In the genomic region with DNA sequence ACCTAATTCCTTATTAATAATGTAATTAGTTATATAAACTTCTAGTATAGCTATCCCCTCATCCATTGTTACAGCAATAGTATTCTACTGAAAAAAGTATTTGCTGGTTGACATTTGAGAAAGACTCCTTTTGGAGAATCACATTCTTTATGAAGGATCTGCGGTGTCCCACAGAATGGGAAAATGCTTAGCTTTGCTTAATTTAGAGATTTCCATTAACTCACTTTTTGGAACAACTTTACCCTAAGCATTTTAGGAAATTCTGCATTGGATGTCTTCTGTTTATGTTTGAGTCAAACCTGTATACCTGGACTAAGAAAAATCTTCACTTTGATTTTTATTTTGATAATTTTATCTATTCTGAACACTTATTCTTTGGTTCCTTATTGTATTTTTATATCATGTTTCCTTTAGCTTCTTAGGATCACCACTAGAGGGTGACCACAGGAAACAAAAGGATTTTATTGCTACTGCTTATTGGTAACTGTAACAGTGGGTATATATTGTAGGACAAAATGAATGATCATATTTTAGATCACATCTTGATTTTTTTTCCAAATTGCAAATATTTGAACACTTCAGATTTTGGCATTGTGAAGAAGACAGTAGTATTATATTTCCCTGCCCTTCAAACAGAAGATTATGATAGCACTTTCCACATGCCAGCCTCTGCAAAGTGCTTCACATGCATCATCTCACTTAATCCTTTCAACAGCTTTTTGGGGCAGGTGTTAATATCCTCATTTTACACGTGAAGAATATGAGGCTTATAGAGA, we compare ENCODE assay signal across 7 cellular contexts.
DNase-seq lines count a peak whose midpoint lies in the region; ATAC-seq, FAIRE-seq and TF ChIP-seq lines count a peak whose summit lies in the region.

No MANE protein-coding gene starts in this region.

- H3K18ac ChIP-seq in H1 (ENCODE audit: extremely low read depth, low read length), result no peak overlapping the region

- H4K91ac ChIP-seq in H1 (replicated peaks; ENCODE audit: insufficient read length, low read length), result no peak overlapping the region

- H3K4me1 ChIP-seq in H1 (replicated peaks in 1 of 4; ENCODE audit: control insufficient read depth in 3 of 4, insufficient read depth in 4 of 4, low read length in 3 of 4) (no peaks in the 10 kb centered on the region), parathyroid adenoma (no peaks in the 10 kb centered on the region)

- no peaks in the 10 kb centered on the region for H3K27me3 ChIP-seq in H1 (replicated peaks in 1 of 4; ENCODE audit: control insufficient read depth in 3 of 4, extremely low read depth in 1 of 4, insufficient read depth in 3 of 4, low read length in 3 of 4)
- H3K27me3 ChIP-seq in parathyroid adenoma (ENCODE audit: control insufficient read depth, insufficient read depth, low read length), result no peaks in the 10 kb centered on the region
- H3K27me3 ChIP-seq in MG63, result no peaks in the 10 kb centered on the region

- peak; percentile 13 for DNase-seq in GM12865 (ENCODE audit: low read depth)
- peak; percentile 29 for DNase-seq in NB4 (ENCODE audit: low read depth)
- no peak for DNase-seq in H1 (ENCODE audit: low read depth in 1 of 2, low spot score in 2 of 2)
- no peak for DNase-seq in effector CD8-positive, alpha-beta T cell (lab: John Stamatoyannopoulos, UW)
- no peak for DNase-seq in MG63

- H3K79me1 ChIP-seq in H1 (ENCODE audit: low read depth, low read length), result no peaks in the 10 kb centered on the region

- H3K27ac ChIP-seq in H1 (ENCODE audit: low read depth, low read length), result no peak overlapping the region
- no peak overlapping the region for H3K27ac ChIP-seq in parathyroid adenoma

- H3K36me3 ChIP-seq in H1 (ENCODE audit: control insufficient read depth in 2 of 4, insufficient read depth in 4 of 4, low read length in 3 of 4), result peaks cover 0 to 25% (median 12%) of the 10 kb centered on the region in 4 experiments; a peak in 6 of 8 replicates
- no peaks in the 10 kb centered on the region for H3K36me3 ChIP-seq in parathyroid adenoma (ENCODE audit: control insufficient read depth, insufficient read depth, low read length)
- peaks cover 13% of the 10 kb centered on the region for H3K36me3 ChIP-seq in MG63

- H3K9me3 ChIP-seq in H1 (ENCODE audit: insufficient read depth in 2 of 2, low read depth in 1 of 2, low read length in 1 of 2) (no peaks in the 10 kb centered on the region), parathyroid adenoma (ENCODE audit: control insufficient read depth, low read length) (no peaks in the 10 kb centered on the region), MG63 (no peaks in the 10 kb centered on the region)

- H3K23ac ChIP-seq in H1 (ENCODE audit: insufficient read length), result no peak overlapping the region

- no peak overlapping the region for H2BK12ac ChIP-seq in H1 (ENCODE audit: low read depth, low read length)

- POLR2A ChIA-PET in H1 (lab: Charles Lee; ENCODE audit: partially characterized antibody), result interaction anchor here (1.2 kb wide), 1 partner anchor 80 kb away, joined by 3 read pairs; the partner anchor contains the start of gene MIB1

- CTCF ChIA-PET in H1 (lab: Charles Lee; ENCODE audit: partially characterized antibody), result interaction anchor here (0.6 to 1.9 kb wide), 12 partner anchors 10 to 331 kb away, joined by 3 to 8 read pairs (median 4); no protein-coding TSS in a partner anchor

- H3K14ac ChIP-seq in H1 (ENCODE audit: insufficient read length), result no peak overlapping the region

- no peak overlapping the region for H3K56ac ChIP-seq in H1 (replicated peaks; ENCODE audit: insufficient read length, low read depth, low read length)

- no peak overlapping the region for H2AK5ac ChIP-seq in H1 (ENCODE audit: low read depth, low read length)

- H2AFZ ChIP-seq in H1 (ENCODE audit: low read length) (no peak overlapping the region), parathyroid adenoma (no peak overlapping the region)

- no peak for TF ChIP-seq POLR2A in NB4 (IDR thresholded peaks at IDR 0.05; ENCODE audit: extremely low read depth, insufficient read length)
- TF ChIP-seq POLR2A in H1 (IDR thresholded peaks at IDR 0.05; ENCODE audit: control extremely low read depth in 1 of 2, low read depth in 2 of 2, low read length in 2 of 2), result no peak

- H3K79me2 ChIP-seq in H1 (ENCODE audit: control insufficient read depth in 1 of 2, insufficient read depth in 2 of 2, low read length in 2 of 2), result no peaks in the 10 kb centered on the region
- H3K79me2 ChIP-seq in parathyroid adenoma, result no peaks in the 10 kb centered on the region

- H3K23me2 ChIP-seq in H1 (ENCODE audit: low read depth, low read length), result no peaks in the 10 kb centered on the region

- no peaks in the 10 kb centered on the region for H4K20me1 ChIP-seq in H1 (replicated peaks in 1 of 2; ENCODE audit: control insufficient read depth in 1 of 2, insufficient read depth in 2 of 2, low read length in 2 of 2)

- H3K9ac ChIP-seq in H1 (replicated peaks in 1 of 4; ENCODE audit: extremely low read depth in 1 of 4, low read depth in 3 of 4, low read length in 3 of 4) (no peak overlapping the region), parathyroid adenoma (no peak overlapping the region)

- H3K4ac ChIP-seq in H1 (replicated peaks; ENCODE audit: insufficient read length, low read depth, low read length), result no peak overlapping the region

- H4K5ac ChIP-seq in H1 (ENCODE audit: insufficient read length, low read depth, low read length), result no peak overlapping the region

- H2BK120ac ChIP-seq in H1 (replicated peaks; ENCODE audit: low read depth, low read length), result no peak overlapping the region

- no peak overlapping the region for H3K4me2 ChIP-seq in H1 (ENCODE audit: insufficient read depth in 1 of 2, low read depth in 2 of 2, low read length in 2 of 2)
- no peak overlapping the region for H3K4me2 ChIP-seq in parathyroid adenoma (ENCODE audit: low read length)

- TF ChIP-seq EP300 in H1 (IDR thresholded peaks at IDR 0.05; ENCODE audit: borderline replicate concordance in 1 of 2, low read depth in 2 of 2, low read length in 2 of 2), result no peak

- H2BK5ac ChIP-seq in H1 (ENCODE audit: low read depth, low read length), result no peak overlapping the region

- no peak overlapping the region for H3K4me3 ChIP-seq in GM12865 (ENCODE audit: low read depth, low read length)
- no peak overlapping the region for H3K4me3 ChIP-seq in NB4 (ENCODE audit: low read depth, low read length)
- no peak overlapping the region for H3K4me3 ChIP-seq in H1 (ENCODE audit: extremely low read depth in 1 of 4, insufficient read depth in 2 of 4, low read depth in 3 of 4, low read length in 4 of 4)
- no peak overlapping the region for H3K4me3 ChIP-seq in parathyroid adenoma (ENCODE audit: low read depth, low read length)
- H3K4me3 ChIP-seq in MG63, result no peak overlapping the region

- WGBS in H1 (ENCODE audit: extremely low coverage in 1 of 2, insufficient coverage in 1 of 2, insufficient read length in 1 of 2, insufficient replicate concordance in 2 of 2, low coverage in 1 of 2, low lambda C conversion rate in 2 of 2, missing lambda C conversion rate in 1 of 2), 2 experiments, result 86% methylated on average over 2 of the region's 2 CpGs; no CpG with 5 or more reads in 1 of the 2 experiments

- no peak for ATAC-seq in GM21717 (IDR thresholded peaks at IDR 0.05; ENCODE audit: unreplicated experiment)

- H4K8ac ChIP-seq in H1 (ENCODE audit: extremely low read depth, insufficient read depth, low read length), result no peak overlapping the region

- no peak overlapping the region for H2BK15ac ChIP-seq in H1 (ENCODE audit: low read length)

- no peak overlapping the region for H2BK20ac ChIP-seq in H1 (ENCODE audit: low read length)

- TF ChIP-seq CTCF in GM12865 (IDR thresholded peaks at IDR 0.05; ENCODE audit: insufficient read depth, low read depth, low read length, missing control alignments), result peak; percentile 21
- peak; percentile 26 for TF ChIP-seq CTCF in NB4 (IDR thresholded peaks at IDR 0.05; ENCODE audit: low read depth, low read length)
- peak in 1 of 3 experiments; percentile 41; a peak in 1 of 4 replicates for TF ChIP-seq CTCF in H1 (IDR thresholded peaks at IDR 0.05; ENCODE audit: control extremely low read depth in 1 of 3, insufficient read depth in 1 of 3, low read depth in 1 of 3, low read length in 3 of 3)
- peak; percentile 46 for TF ChIP-seq CTCF in parathyroid adenoma (IDR thresholded peaks at IDR 0.05)

- no peak for FAIRE-seq in H1 (lab: Jason Lieb, UNC)

- no peak for TF ChIP-seq RAD21 in H1 (IDR thresholded peaks at IDR 0.05 in 1 of 2, conservative IDR thresholded peaks at IDR 0.05 in 1 of 2; ENCODE audit: low read depth in 2 of 2, low read length in 2 of 2)

TF ChIP-seq in H1, 55 proteins besides CTCF, POLR2A, EP300 and RAD21:
- TF ChIP-seq MAFK (IDR thresholded peaks at IDR 0.05; ENCODE audit: low read depth, low read length), result peak; percentile 45; the same call in 1 of the 2 replicates
- TF ChIP-seq SP1 (IDR thresholded peaks at IDR 0.05; ENCODE audit: low read depth, low read length), result no peak

Comparison
In these comparisons a context has a peak if more than half of its experiments do, and no peak if none do; other contexts are left out.
1. DNase-seq: peak in GM12865 (single experiment) and NB4 (single experiment); none in H1 (0 of 2), effector CD8-positive, alpha-beta T cell (single experiment) and MG63 (single experiment).